8 cellular contexts compared by ENCODE assay signal in the genomic region with DNA sequence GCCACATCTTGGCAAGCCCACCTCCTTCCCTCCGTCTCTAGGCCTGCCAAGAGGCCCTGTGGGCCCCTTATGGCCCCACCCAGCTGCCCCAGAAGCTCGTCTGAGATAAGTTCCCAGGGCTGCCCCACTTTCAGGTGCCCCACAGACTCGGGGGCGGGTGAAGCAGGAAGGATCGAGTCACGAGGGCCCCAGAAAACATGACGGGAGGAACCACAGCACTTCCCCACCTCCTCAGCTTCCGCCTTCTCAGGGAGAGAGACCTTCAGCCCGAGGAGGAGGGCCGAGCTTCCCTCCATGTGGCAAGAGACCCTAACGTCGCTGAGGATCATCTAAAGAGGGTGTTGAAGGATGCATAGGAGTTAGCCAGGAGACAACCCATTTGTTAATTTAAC. TPM values are rescaled to one million over a fixed set of nuclear protein-coding genes. Genes with fewer than 3 reads are reported as not detected.
DNase-seq lines count a peak whose midpoint lies in the region; ATAC-seq and TF ChIP-seq lines count a peak whose summit lies in the region.

No MANE protein-coding gene starts in this region.

- peak overlapping the region; percentile 97 to 99 (median 99) for H3K27ac Mint-ChIP-seq in CD4-positive, CD25-positive, alpha-beta regulatory T cell
- peak overlapping the region; percentile 97 for H3K27ac Mint-ChIP-seq in activated T-helper 2 cell treated with anti-CD3 and anti-CD28 coated beads, Interferon-gamma antibody, Interleukin-2, Interleukin-4, amounts not matched to agents 10 μg/mL and 5 μg/mL and 100 μg/mL, durations not matched to agents 14 hours and 24 hours and 36 hours

- intact Hi-C loops in activated T-helper 2 cell treated with anti-CD3 and anti-CD28 coated beads, Interferon-gamma antibody, Interleukin-2, Interleukin-4, amounts not matched to agents 10 μg/mL and 5 μg/mL and 100 μg/mL, durations not matched to agents 14 hours and 24 hours and 36 hours (cut with micrococcal nuclease) = loop anchor here (10.0 kb wide), 1 partner anchor 204 kb away; no protein-coding TSS in a partner anchor
- intact Hi-C loops in stomach (cut with DNase I; ENCODE audit: low total_unique reads) = no loop called here

- peak overlapping the region; percentile 32 for H3K4me3 ChIP-seq in CD4-positive, CD25-positive, alpha-beta regulatory T cell (ENCODE audit: low read depth, low read length)
- no peak overlapping the region for H3K4me3 ChIP-seq in stomach

- DNase-seq in CD4-positive, CD25-positive, alpha-beta regulatory T cell = peak; percentile 72 to 93 (median 79)
- DNase-seq in NOMO-1 treated with DMSO at 0.1 percent for 48 hours (lab: John Stamatoyannopoulos, UW; ENCODE audit: unreplicated experiment) = peak; percentile 87
- peak; percentile 71 for DNase-seq in activated T-helper 2 cell treated with anti-CD3 and anti-CD28 coated beads, Interferon-gamma antibody, Interleukin-2, Interleukin-4, amounts not matched to agents 10 μg/mL and 5 μg/mL and 100 μg/mL, durations not matched to agents 14 hours and 24 hours and 36 hours (ENCODE audit: low spot score)
- peak; percentile 40 for DNase-seq in midbrain (lab: John Stamatoyannopoulos, UW)
- peak; percentile 61 for DNase-seq in stomach
- no peak for DNase-seq in NCI-H345 treated with DMSO at 0.1 percent for 48 hours (lab: John Stamatoyannopoulos, UW; ENCODE audit: unreplicated experiment)
- DNase-seq in SK-N-DZ (ENCODE audit: low spot score) = no peak
- DNase-seq in NCI-H526 (lab: John Stamatoyannopoulos, UW) = no peak

- TF ChIP-seq CTCF in stomach (IDR thresholded peaks at IDR 0.05) = no peak

- peaks cover 64% of the 10 kb centered on the region for H3K4me1 ChIP-seq in CD4-positive, CD25-positive, alpha-beta regulatory T cell (ENCODE audit: control insufficient read depth, insufficient read depth, low read length, poor library complexity, severe bottlenecking)
- peaks cover 0 to 41% (median 0%) of the 10 kb centered on the region in 4 donors for H3K4me1 ChIP-seq in stomach

- no peaks in the 10 kb centered on the region for H3K36me3 Mint-ChIP-seq in CD4-positive, CD25-positive, alpha-beta regulatory T cell
- H3K36me3 Mint-ChIP-seq in activated T-helper 2 cell treated with anti-CD3 and anti-CD28 coated beads, Interferon-gamma antibody, Interleukin-2, Interleukin-4, amounts not matched to agents 10 μg/mL and 5 μg/mL and 100 μg/mL, durations not matched to agents 14 hours and 24 hours and 36 hours (ENCODE audit: low read depth) = peaks cover 2% of the 10 kb centered on the region

- no peaks in the 10 kb centered on the region for H3K36me3 ChIP-seq in CD4-positive, CD25-positive, alpha-beta regulatory T cell (ENCODE audit: control insufficient read depth, insufficient read depth, low read length)
- no peaks in the 10 kb centered on the region for H3K36me3 ChIP-seq in stomach

- no peak for TF ChIP-seq POLR2A in stomach (IDR thresholded peaks at IDR 0.05)

- no peaks in the 10 kb centered on the region for H3K9me3 Mint-ChIP-seq in CD4-positive, CD25-positive, alpha-beta regulatory T cell
- H3K9me3 Mint-ChIP-seq in activated T-helper 2 cell treated with anti-CD3 and anti-CD28 coated beads, Interferon-gamma antibody, Interleukin-2, Interleukin-4, amounts not matched to agents 10 μg/mL and 5 μg/mL and 100 μg/mL, durations not matched to agents 14 hours and 24 hours and 36 hours = no peaks in the 10 kb centered on the region

- H3K27me3 ChIP-seq in CD4-positive, CD25-positive, alpha-beta regulatory T cell (ENCODE audit: control insufficient read depth, insufficient read depth, low read length) = no peaks in the 10 kb centered on the region
- H3K27me3 ChIP-seq in stomach = no peaks in the 10 kb centered on the region

- 34 to 48% (median 37%) methylated on average over 12 of the region's 12 CpGs for WGBS in stomach, 5 donors

- no peak for TF ChIP-seq EP300 in stomach (IDR thresholded peaks at IDR 0.05)

- peak overlapping the region; percentile 91 for H3K27ac ChIP-seq in CD4-positive, CD25-positive, alpha-beta regulatory T cell (ENCODE audit: insufficient read depth, low read length, poor library complexity, severe bottlenecking)
- H3K27ac ChIP-seq in stomach = peak overlapping the region; percentile 44 to 83 (median 74)

- ATAC-seq in CD4-positive, CD25-positive, alpha-beta regulatory T cell (ENCODE audit: low read depth in 2 of 2) = peak; percentile 81 to 83

- H3K9me3 ChIP-seq in CD4-positive, CD25-positive, alpha-beta regulatory T cell (ENCODE audit: control insufficient read depth in 2 of 2, low read length in 2 of 2) = no peaks in the 10 kb centered on the region
- H3K9me3 ChIP-seq in stomach = no peaks in the 10 kb centered on the region

- peaks cover 20 to 73% (median 36%) of the 10 kb centered on the region in 4 donors for H3K4me1 Mint-ChIP-seq in CD4-positive, CD25-positive, alpha-beta regulatory T cell
- peaks cover 53% of the 10 kb centered on the region for H3K4me1 Mint-ChIP-seq in activated T-helper 2 cell treated with anti-CD3 and anti-CD28 coated beads, Interferon-gamma antibody, Interleukin-2, Interleukin-4, amounts not matched to agents 10 μg/mL and 5 μg/mL and 100 μg/mL, durations not matched to agents 14 hours and 24 hours and 36 hours (ENCODE audit: low read depth)

- H3K27me3 Mint-ChIP-seq in CD4-positive, CD25-positive, alpha-beta regulatory T cell = no peaks in the 10 kb centered on the region
- no peaks in the 10 kb centered on the region for H3K27me3 Mint-ChIP-seq in activated T-helper 2 cell treated with anti-CD3 and anti-CD28 coated beads, Interferon-gamma antibody, Interleukin-2, Interleukin-4, amounts not matched to agents 10 μg/mL and 5 μg/mL and 100 μg/mL, durations not matched to agents 14 hours and 24 hours and 36 hours (ENCODE audit: low read depth)

- peak overlapping the region; percentile 53 to 84 (median 75) for H3K4me3 Mint-ChIP-seq in CD4-positive, CD25-positive, alpha-beta regulatory T cell
- H3K4me3 Mint-ChIP-seq in activated T-helper 2 cell treated with anti-CD3 and anti-CD28 coated beads, Interferon-gamma antibody, Interleukin-2, Interleukin-4, amounts not matched to agents 10 μg/mL and 5 μg/mL and 100 μg/mL, durations not matched to agents 14 hours and 24 hours and 36 hours (ENCODE audit: low read depth) = peak overlapping the region; percentile 67

RNA-seq across cellular contexts. Expression of a gene that starts 4.5 kb away (rescaled TPM):
- 60.4 TPM for total RNA-seq in CD4-positive, CD25-positive, alpha-beta regulatory T cell
- 10 to 100 TPM; 34.9 to 53.2 (median 46.3) TPM for polyA plus RNA-seq in CD4-positive, CD25-positive, alpha-beta regulatory T cell
- 41.4 and 43.3 TPM in 2 replicates for total RNA-seq in activated T-helper 2 cell treated with anti-CD3 and anti-CD28 coated beads, Interferon-gamma antibody, Interleukin-2, Interleukin-4, amounts not matched to agents 10 μg/mL and 5 μg/mL and 100 μg/mL, durations not matched to agents 14 hours and 24 hours and 36 hours
- 1 to 10 TPM in 1 of 5 donors, under 1 TPM in 1, not detected in 3; 0.18 to 9.3 TPM for total RNA-seq in stomach
- under 1 TPM in 2 of 3 donors, not detected in 1; 0.68 to 0.87 TPM for polyA plus RNA-seq in stomach
- polyA plus RNA-seq in SK-N-DZ (2014; cell fraction: cytosol; rRNA removed) = not detected in 2 replicates
- polyA plus RNA-seq in SK-N-DZ (2014; cell fraction: nucleus; rRNA removed) = not detected in 2 replicates

RNA-seq across cellular contexts. Expression of a gene that starts 6.4 kb away (rescaled TPM):
- 45.9 TPM for total RNA-seq in CD4-positive, CD25-positive, alpha-beta regulatory T cell
- polyA plus RNA-seq in CD4-positive, CD25-positive, alpha-beta regulatory T cell = 1 to 10 TPM; 8.1 to 9.0 (median 8.6) TPM
- total RNA-seq in activated T-helper 2 cell treated with anti-CD3 and anti-CD28 coated beads, Interferon-gamma antibody, Interleukin-2, Interleukin-4, amounts not matched to agents 10 μg/mL and 5 μg/mL and 100 μg/mL, durations not matched to agents 14 hours and 24 hours and 36 hours = 16.6 and 17.2 TPM in 2 replicates
- 10 to 100 TPM in 3 of 5 donors, 1 to 10 TPM in 2; 1.7 to 29.0 (median 10.7) TPM for total RNA-seq in stomach
- 1 to 10 TPM; 1.8 to 4.0 (median 1.9) TPM for polyA plus RNA-seq in stomach
- polyA plus RNA-seq in SK-N-DZ (2014; cell fraction: cytosol; rRNA removed) = 2.0 and 2.6 TPM in 2 replicates
- 2.5 and 3.4 TPM in 2 replicates for polyA plus RNA-seq in SK-N-DZ (2014; cell fraction: nucleus; rRNA removed)

Comparison
In these comparisons a context has a peak if more than half of its experiments do, and no peak if none do; other contexts are left out.
1. DNase-seq: peak in CD4-positive, CD25-positive, alpha-beta regulatory T cell (3 of 3), NOMO-1 treated with DMSO at 0.1 percent for 48 hours (single experiment), activated T-helper 2 cell treated with anti-CD3 and anti-CD28 coated beads, Interferon-gamma antibody, Interleukin-2, Interleukin-4, amounts not matched to agents 10 μg/mL and 5 μg/mL and 100 μg/mL, durations not matched to agents 14 hours and 24 hours and 36 hours (single experiment), midbrain (single experiment) and stomach (single experiment); none in NCI-H345 treated with DMSO at 0.1 percent for 48 hours (single experiment), SK-N-DZ (single experiment) and NCI-H526 (0 of 2).